8 cellular contexts compared by ENCODE assay signal in the genomic region with DNA sequence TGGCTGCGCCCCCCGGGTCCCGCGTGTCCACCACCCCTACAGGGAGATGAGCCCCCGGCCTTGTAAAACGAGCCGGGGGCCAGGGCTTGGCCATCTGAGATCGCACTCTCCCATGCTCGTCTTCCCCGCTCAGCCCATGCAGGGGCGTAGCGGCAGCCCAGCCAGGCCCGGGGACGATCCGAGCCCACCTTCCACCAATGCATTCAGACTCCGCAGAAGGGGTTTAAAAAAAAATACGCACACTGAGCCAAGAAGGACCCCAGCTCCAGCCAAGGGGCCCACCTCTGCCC. TPM values are rescaled to one million over a fixed set of nuclear protein-coding genes. Genes with fewer than 3 reads are reported as not detected.
DNase-seq lines count a peak whose midpoint lies in the region; ATAC-seq and TF ChIP-seq lines count a peak whose summit lies in the region.

No MANE protein-coding gene starts in this region.

- H3K9me3 ChIP-seq in Peyer's patch, result no peaks in the 10 kb centered on the region

- H3K27me3 ChIP-seq in Peyer's patch, result no peaks in the 10 kb centered on the region

- H3K4me3 Mint-ChIP-seq in brain, result peak overlapping the region; percentile 93 to 100 (median 95)

- H3K4me1 ChIP-seq in Peyer's patch, result peaks cover 0 to 18% (median 0%) of the 10 kb centered on the region in 4 donors

- no peaks in the 10 kb centered on the region for H3K36me3 ChIP-seq in Peyer's patch

- no peak for TF ChIP-seq CTCF in Peyer's patch (IDR thresholded peaks at IDR 0.05)
- TF ChIP-seq CTCF in brain (conservative IDR thresholded peaks at IDR 0.05), result no peak

- peaks cover 14% of the 10 kb centered on the region for H3K27me3 Mint-ChIP-seq in brain

- peak overlapping the region; percentile 99 to 100 (median 100) for H3K27ac Mint-ChIP-seq in brain

- H3K36me3 Mint-ChIP-seq in brain, result peaks cover 30% of the 10 kb centered on the region

- peak overlapping the region; percentile 78 to 96 (median 89) for H3K27ac ChIP-seq in Peyer's patch

- peaks cover 0 to 10% (median 4%) of the 10 kb centered on the region in 5 experiments for H3K9me3 Mint-ChIP-seq in brain

- H3K4me1 Mint-ChIP-seq in brain, result peaks cover 47% of the 10 kb centered on the region

- peak overlapping the region; percentile 55 to 76 (median 60) for H3K4me3 ChIP-seq in Peyer's patch

- no peak for TF ChIP-seq POLR2A in Peyer's patch (IDR thresholded peaks at IDR 0.05)

- ATAC-seq in HG02885 (IDR thresholded peaks at IDR 0.05; ENCODE audit: poor library complexity, unreplicated experiment), result peak; percentile 26

- DNase-seq in NCI-H510A (lab: John Stamatoyannopoulos, UW), result peak; percentile 47
- DNase-seq in NCI-H510A treated with DMSO at 0.1 percent for 48 hours (lab: John Stamatoyannopoulos, UW), result no peak
- DNase-seq in Peyer's patch, result peak; percentile 32 to 75 (median 58)
- peak; percentile 60 for DNase-seq in inferior parietal cortex (ENCODE audit: extremely low spot score)
- peak; percentile 46 to 51 for DNase-seq in stimulated activated CD4-positive, alpha-beta T cell treated with anti-CD3 and anti-CD28 coated beads, Interleukin-2, amount 100 ng/mL, for 24 hours
- no peak for DNase-seq in DMS79 (lab: John Stamatoyannopoulos, UW)

RNA-seq across cellular contexts. Expression of a gene that starts 0.3 kb away (rescaled TPM):
- 10 to 100 TPM; 13.9 to 17.9 (median 15.0) TPM for total RNA-seq in Peyer's patch
- 73.9 TPM for polyA plus RNA-seq in brain (ENCODE audit: insufficient read depth, low read depth, low replicate concordance)

Comparison
In these comparisons a context has a peak if more than half of its experiments do, and no peak if none do; other contexts are left out.
1. DNase-seq: peak in NCI-H510A (single experiment), Peyer's patch (3 of 3), inferior parietal cortex (single experiment) and stimulated activated CD4-positive, alpha-beta T cell treated with anti-CD3 and anti-CD28 coated beads, Interleukin-2, amount 100 ng/mL, for 24 hours (2 of 2); none in NCI-H510A treated with DMSO at 0.1 percent for 48 hours (single experiment) and DMS79 (single experiment).